In genomic region chr19:40609561-40610395, GRCh38 we compare ENCODE assay signal across 8 cellular contexts. TPM values are rescaled to one million over a fixed set of nuclear protein-coding genes. Genes with fewer than 3 reads are reported as not detected.
DNase-seq lines count a peak whose midpoint lies in the region; ATAC-seq and TF ChIP-seq lines count a peak whose summit lies in the region.

No MANE protein-coding gene starts in this region.

- TF ChIP-seq POLR2A in GM15510 (IDR thresholded peaks at IDR 0.05; ENCODE audit: borderline replicate concordance, extremely low read depth, insufficient read length) (peak; percentile 62), esophagus squamous epithelium (IDR thresholded peaks at IDR 0.05) (peak in 3 of 4 donors; percentile 60 to 79 (median 74))

- H4K20me1 ChIP-seq in OCI-LY1 (ENCODE audit: insufficient read depth, low read length): no peaks in the 10 kb centered on the region

- H2AFZ ChIP-seq in OCI-LY1 (ENCODE audit: low read length): no peak overlapping the region

- H3K27me3 ChIP-seq in OCI-LY1 (ENCODE audit: insufficient read depth, low read length): no peaks in the 10 kb centered on the region
- H3K27me3 ChIP-seq in esophagus squamous epithelium: no peaks in the 10 kb centered on the region

- no peaks in the 10 kb centered on the region for H3K9me2 ChIP-seq in OCI-LY1 (ENCODE audit: low read depth, low read length)

- no peaks in the 10 kb centered on the region for H3K36me3 ChIP-seq in OCI-LY1 (ENCODE audit: insufficient read depth, low read length)
- H3K36me3 ChIP-seq in esophagus squamous epithelium: no peaks in the 10 kb centered on the region

- no peaks in the 10 kb centered on the region for H3K27me3 Mint-ChIP-seq in naive thymus-derived CD8-positive, alpha-beta T cell

- TF ChIP-seq CTCF in OCI-LY1 (IDR thresholded peaks at IDR 0.05; ENCODE audit: low read length): no peak
- peak in 1 of 6 experiments; percentile 4 for TF ChIP-seq CTCF in esophagus squamous epithelium (IDR thresholded peaks at IDR 0.05)

- H3K36me3 Mint-ChIP-seq in naive thymus-derived CD8-positive, alpha-beta T cell: no peaks in the 10 kb centered on the region

- H3K4me3 ChIP-seq in OCI-LY1 (ENCODE audit: low read depth, low read length, poor library complexity, severe bottlenecking) (peak overlapping the region; percentile 65), esophagus squamous epithelium (peak overlapping the region; percentile 43 to 74 (median 58))

- ATAC-seq in HG02938 (IDR thresholded peaks at IDR 0.05; ENCODE audit: unreplicated experiment): peak; percentile 47
- peak; percentile 18 to 36 for ATAC-seq in naive thymus-derived CD8-positive, alpha-beta T cell
- peak; percentile 58 for ATAC-seq in stimulated activated naive CD8-positive, alpha-beta T cell treated with anti-CD3 and anti-CD28 coated beads, Interleukin-15, Interleukin-2, amounts not matched to agents 100 U/mL and 50 U/mL, for 24 hours
- ATAC-seq in HG03565 (IDR thresholded peaks at IDR 0.05; ENCODE audit: unreplicated experiment): no peak

- intact Hi-C loops in esophagus squamous epithelium (cut with DNase I): loop anchor here (5.0 to 10.0 kb wide), 2 partner anchors 108 to 185 kb away; partner anchors contain the start of genes COQ8B, ITPKC and SERTAD1

- H3K4me1 ChIP-seq in OCI-LY1 (ENCODE audit: insufficient read depth, low read length, severe bottlenecking) (peaks cover 46% of the 10 kb centered on the region), esophagus squamous epithelium (peaks cover 55 to 98% (median 56%) of the 10 kb centered on the region in 3 donors)

- H3K9me3 ChIP-seq in OCI-LY1 (ENCODE audit: low read length) (no peaks in the 10 kb centered on the region), esophagus squamous epithelium (no peaks in the 10 kb centered on the region)

- H3K9ac ChIP-seq in OCI-LY1 (ENCODE audit: low read length): peak overlapping the region; percentile 74

- no peaks in the 10 kb centered on the region for H3F3A ChIP-seq in OCI-LY1 (ENCODE audit: insufficient read depth, low read length)

- peak overlapping the region; percentile 89 for H3K4me2 ChIP-seq in OCI-LY1 (ENCODE audit: low read length)

- no peaks in the 10 kb centered on the region for H3K9me3 Mint-ChIP-seq in naive thymus-derived CD8-positive, alpha-beta T cell

- H3K4me3 Mint-ChIP-seq in naive thymus-derived CD8-positive, alpha-beta T cell: peak overlapping the region; percentile 77 to 89 (median 84)

- H3K27ac Mint-ChIP-seq in naive thymus-derived CD8-positive, alpha-beta T cell: peak overlapping the region; percentile 79 to 99 (median 93)

- H3K4me1 Mint-ChIP-seq in naive thymus-derived CD8-positive, alpha-beta T cell: peaks cover 42 to 90% (median 72%) of the 10 kb centered on the region in 4 donors

- H3K27ac ChIP-seq in OCI-LY1 (ENCODE audit: low read depth, low read length, poor library complexity, severe bottlenecking): peak overlapping the region; percentile 89
- peak overlapping the region; percentile 94 to 97 (median 95) for H3K27ac ChIP-seq in esophagus squamous epithelium

- POLR2A ChIA-PET in naive thymus-derived CD8-positive, alpha-beta T cell (lab: Charles Lee): interaction anchor here (0.6 to 1.8 kb wide), 12 partner anchors 10 to 1610 kb away, joined by 3 to 11 read pairs (median 4); partner anchors contain the start of genes HNRNPUL1 and RAB4B

- H3K79me2 ChIP-seq in OCI-LY1 (ENCODE audit: insufficient read depth, low read length): no peaks in the 10 kb centered on the region

- DNase-seq in activated T-cell treated with anti-CD3 and anti-CD28 coated beads, Interleukin-2, amount 50 U/mL, for 1 hour: peak; percentile 88
- DNase-seq in esophagus squamous epithelium (lab: John Stamatoyannopoulos, UW): peak; percentile 76
- DNase-seq in naive thymus-derived CD8-positive, alpha-beta T cell: peak; percentile 68 to 89 (median 79)
- DNase-seq in stimulated activated naive CD8-positive, alpha-beta T cell treated with anti-CD3 and anti-CD28 coated beads, Interleukin-15, Interleukin-2, amounts not matched to agents 100 U/mL and 50 U/mL, for 24 hours: peak; percentile 97

- 4 to 11% methylated on average over 10 to 29 of the region's 50 CpGs for WGBS in esophagus squamous epithelium, 2 donors

RNA-seq across cellular contexts. Expression of gene LTBP4, which starts 8.6 kb away (rescaled TPM):
- 100 to 1,000 TPM in 1 of 4 donors, 10 to 100 TPM in 3; 43.5 to 249 (median 65.5) TPM for total RNA-seq in esophagus squamous epithelium
- 100 to 1,000 TPM in 1 of 2 experiments, 10 to 100 TPM in 1; 87.7 to 114 TPM for total RNA-seq in naive thymus-derived CD8-positive, alpha-beta T cell
- 10 to 100 TPM; 13.4 to 27.4 (median 18.0) TPM for polyA plus RNA-seq in naive thymus-derived CD8-positive, alpha-beta T cell

RNA-seq across cellular contexts. Expression of gene SHKBP1, which starts 33.1 kb away (rescaled TPM):
- 10 to 100 TPM; 42.3 to 77.9 (median 49.8) TPM for total RNA-seq in esophagus squamous epithelium
- total RNA-seq in naive thymus-derived CD8-positive, alpha-beta T cell: 100 to 1,000 TPM; 116 to 122 TPM
- polyA plus RNA-seq in naive thymus-derived CD8-positive, alpha-beta T cell: 10 to 100 TPM; 85.3 to 98.9 (median 89.9) TPM
